Comparison of ENCODE assay signal across 8 cellular contexts in the genomic region with DNA sequence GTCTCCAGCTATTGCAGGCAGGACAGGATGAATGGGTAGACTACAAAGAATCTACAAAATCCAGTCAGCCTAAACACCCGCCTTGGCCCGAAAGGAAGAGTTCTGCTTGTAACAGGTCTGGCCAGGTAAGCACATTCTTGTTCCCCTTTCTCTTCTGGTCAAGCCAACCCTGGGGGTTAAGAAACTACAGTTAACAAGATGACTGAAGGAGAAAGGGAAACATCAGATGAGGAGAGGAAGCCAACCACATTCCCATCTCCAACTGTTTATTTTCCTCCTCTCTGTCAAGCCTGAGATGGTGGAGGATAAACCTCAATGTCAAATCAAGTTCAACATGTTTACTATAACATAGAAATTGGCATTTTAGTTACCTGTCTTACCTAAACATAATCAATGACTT.
"Had no signal": no experiment of that assay in that cellular context is flagged by ENCODE, and none has a peak within 500 bp of the region (broad histone marks: within the 10 kb centered on the region; RNA-seq: fewer than 3 reads in every experiment).

No MANE protein-coding gene starts in this region.

- FAIRE-seq: G401.6, GM12878, GM12891, GM12892, GM18507, GM19239 had no signal

- DNase-seq: GDM1, GF-D8 had no signal
